ENCODE assay signal across 1 cellular context in the genomic region with DNA sequence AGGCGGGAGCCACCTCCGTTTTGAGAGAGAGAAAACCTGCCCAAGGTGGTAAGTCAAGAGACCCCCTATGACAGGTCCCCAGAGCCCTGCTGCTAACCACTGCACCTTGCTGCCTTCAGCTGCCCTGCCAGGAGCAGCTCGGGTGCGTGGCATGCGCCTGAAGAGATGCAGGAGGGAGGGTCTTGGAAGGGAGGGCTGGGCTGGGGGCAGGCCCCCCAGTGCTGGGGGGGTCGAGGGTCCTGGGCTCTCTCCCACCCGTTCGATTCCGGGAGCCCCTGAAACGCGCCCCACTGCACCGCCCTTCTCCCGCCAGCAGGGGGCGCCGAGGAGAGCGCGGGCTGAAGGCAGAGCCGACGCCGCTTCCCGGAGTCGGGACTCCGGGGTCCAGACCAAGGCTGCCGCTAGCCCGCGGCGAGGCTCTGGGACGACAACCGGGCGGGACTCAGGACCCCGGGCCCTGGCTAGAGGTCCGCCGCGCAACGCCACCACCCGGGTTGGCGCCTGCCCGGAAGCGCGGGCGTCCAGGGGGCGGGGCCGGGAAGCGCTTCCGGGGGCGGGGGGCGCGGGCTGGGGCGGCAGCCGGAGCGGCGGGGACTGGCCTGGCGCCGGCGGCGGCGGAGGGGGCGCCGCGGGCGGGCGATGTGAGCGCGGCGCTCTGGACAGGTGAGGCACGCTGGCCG.
A peak's percentile ranks its signal among the peaks of the same experiment; 100 is the strongest.
TF ChIP-seq lines count a peak whose summit lies in the region.

A gene with protein sequence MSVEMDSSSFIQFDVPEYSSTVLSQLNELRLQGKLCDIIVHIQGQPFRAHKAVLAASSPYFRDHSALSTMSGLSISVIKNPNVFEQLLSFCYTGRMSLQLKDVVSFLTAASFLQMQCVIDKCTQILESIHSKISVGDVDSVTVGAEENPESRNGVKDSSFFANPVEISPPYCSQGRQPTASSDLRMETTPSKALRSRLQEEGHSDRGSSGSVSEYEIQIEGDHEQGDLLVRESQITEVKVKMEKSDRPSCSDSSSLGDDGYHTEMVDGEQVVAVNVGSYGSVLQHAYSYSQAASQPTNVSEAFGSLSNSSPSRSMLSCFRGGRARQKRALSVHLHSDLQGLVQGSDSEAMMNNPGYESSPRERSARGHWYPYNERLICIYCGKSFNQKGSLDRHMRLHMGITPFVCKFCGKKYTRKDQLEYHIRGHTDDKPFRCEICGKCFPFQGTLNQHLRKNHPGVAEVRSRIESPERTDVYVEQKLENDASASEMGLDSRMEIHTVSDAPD (plus strand): TSS at position 563 of the 680 bp plus-strand sequence. CDS start 18,761 bp downstream, outside the sequence.

TF ChIP-seq in GM12878, 131 proteins besides CTCF, POLR2A, EP300 and RAD21 (continued from another document):
- TF ChIP-seq, protein P1, sequence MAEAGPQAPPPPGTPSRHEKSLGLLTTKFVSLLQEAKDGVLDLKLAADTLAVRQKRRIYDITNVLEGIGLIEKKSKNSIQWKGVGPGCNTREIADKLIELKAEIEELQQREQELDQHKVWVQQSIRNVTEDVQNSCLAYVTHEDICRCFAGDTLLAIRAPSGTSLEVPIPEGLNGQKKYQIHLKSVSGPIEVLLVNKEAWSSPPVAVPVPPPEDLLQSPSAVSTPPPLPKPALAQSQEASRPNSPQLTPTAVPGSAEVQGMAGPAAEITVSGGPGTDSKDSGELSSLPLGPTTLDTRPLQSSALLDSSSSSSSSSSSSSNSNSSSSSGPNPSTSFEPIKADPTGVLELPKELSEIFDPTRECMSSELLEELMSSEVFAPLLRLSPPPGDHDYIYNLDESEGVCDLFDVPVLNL (IDR thresholded peaks at IDR 0.05; ENCODE audit: low read depth, low read length): no peak
- TF ChIP-seq RAD51 (IDR thresholded peaks at IDR 0.05) (no peak), RB1 (IDR thresholded peaks at IDR 0.05; ENCODE audit: borderline replicate concordance) (peak; percentile 96; the same call in 1 of the 2 replicates), NFXL1 (IDR thresholded peaks at IDR 0.05; ENCODE audit: borderline replicate concordance) (no peak), TCF3 (IDR thresholded peaks at IDR 0.05; ENCODE audit: borderline replicate concordance, insufficient read depth, low read depth, low read length) (no peak; the same call in 1 of the 2 replicates), ZZZ3 (IDR thresholded peaks at IDR 0.05; ENCODE audit: control insufficient read depth, insufficient read length, low read depth) (no peak), MEF2B (IDR thresholded peaks at IDR 0.05; ENCODE audit: partially characterized antibody, poor library complexity, severe bottlenecking) (peak; percentile 73), EGR1 (IDR thresholded peaks at IDR 0.05; ENCODE audit: borderline replicate concordance in 1 of 2, low read depth in 2 of 2, low read length in 2 of 2) (peak in 1 of 2 experiments; percentile 90; a peak in 2 of 3 replicates), CREB1 (IDR thresholded peaks at IDR 0.05; ENCODE audit: low read depth) (peak; percentile 55), SREBF1 (IDR thresholded peaks at IDR 0.05; ENCODE audit: low read length) (no peak), ASH2L (IDR thresholded peaks at IDR 0.05; ENCODE audit: borderline replicate concordance, low read depth) (no peak), ZSCAN29 (IDR thresholded peaks at IDR 0.05) (0 out of 2 replicates have a peak, but pooled peaks have one; percentile 59), NR2C2 (IDR thresholded peaks at IDR 0.05; ENCODE audit: borderline replicate concordance, control insufficient read depth, insufficient read length, low read depth) (no peak)
- TF ChIP-seq, protein P2, sequence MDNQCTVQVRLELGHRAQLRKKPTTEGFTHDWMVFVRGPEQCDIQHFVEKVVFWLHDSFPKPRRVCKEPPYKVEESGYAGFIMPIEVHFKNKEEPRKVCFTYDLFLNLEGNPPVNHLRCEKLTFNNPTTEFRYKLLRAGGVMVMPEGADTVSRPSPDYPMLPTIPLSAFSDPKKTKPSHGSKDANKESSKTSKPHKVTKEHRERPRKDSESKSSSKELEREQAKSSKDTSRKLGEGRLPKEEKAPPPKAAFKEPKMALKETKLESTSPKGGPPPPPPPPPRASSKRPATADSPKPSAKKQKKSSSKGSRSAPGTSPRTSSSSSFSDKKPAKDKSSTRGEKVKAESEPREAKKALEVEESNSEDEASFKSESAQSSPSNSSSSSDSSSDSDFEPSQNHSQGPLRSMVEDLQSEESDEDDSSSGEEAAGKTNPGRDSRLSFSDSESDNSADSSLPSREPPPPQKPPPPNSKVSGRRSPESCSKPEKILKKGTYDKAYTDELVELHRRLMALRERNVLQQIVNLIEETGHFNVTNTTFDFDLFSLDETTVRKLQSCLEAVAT (IDR thresholded peaks at IDR 0.05): no peak
- TF ChIP-seq, protein P3, sequence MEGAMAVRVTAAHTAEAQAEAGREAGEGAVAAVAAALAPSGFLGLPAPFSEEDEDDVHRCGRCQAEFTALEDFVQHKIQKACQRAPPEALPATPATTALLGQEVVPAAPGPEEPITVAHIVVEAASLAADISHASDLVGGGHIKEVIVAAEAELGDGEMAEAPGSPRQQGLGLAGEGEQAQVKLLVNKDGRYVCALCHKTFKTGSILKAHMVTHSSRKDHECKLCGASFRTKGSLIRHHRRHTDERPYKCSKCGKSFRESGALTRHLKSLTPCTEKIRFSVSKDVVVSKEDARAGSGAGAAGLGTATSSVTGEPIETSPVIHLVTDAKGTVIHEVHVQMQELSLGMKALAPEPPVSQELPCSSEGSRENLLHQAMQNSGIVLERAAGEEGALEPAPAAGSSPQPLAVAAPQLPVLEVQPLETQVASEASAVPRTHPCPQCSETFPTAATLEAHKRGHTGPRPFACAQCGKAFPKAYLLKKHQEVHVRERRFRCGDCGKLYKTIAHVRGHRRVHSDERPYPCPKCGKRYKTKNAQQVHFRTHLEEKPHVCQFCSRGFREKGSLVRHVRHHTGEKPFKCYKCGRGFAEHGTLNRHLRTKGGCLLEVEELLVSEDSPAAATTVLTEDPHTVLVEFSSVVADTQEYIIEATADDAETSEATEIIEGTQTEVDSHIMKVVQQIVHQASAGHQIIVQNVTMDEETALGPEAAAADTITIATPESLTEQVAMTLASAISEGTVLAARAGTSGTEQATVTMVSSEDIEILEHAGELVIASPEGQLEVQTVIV (IDR thresholded peaks at IDR 0.05; ENCODE audit: borderline replicate concordance, partially characterized antibody): no peak
- TF ChIP-seq, protein P4, sequence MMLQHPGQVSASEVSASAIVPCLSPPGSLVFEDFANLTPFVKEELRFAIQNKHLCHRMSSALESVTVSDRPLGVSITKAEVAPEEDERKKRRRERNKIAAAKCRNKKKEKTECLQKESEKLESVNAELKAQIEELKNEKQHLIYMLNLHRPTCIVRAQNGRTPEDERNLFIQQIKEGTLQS (IDR thresholded peaks at IDR 0.05; ENCODE audit: borderline replicate concordance, extremely low read depth, low read depth, low read length): peak; percentile 34; the same call in 1 of the 2 replicates
- TF ChIP-seq, protein P5, sequence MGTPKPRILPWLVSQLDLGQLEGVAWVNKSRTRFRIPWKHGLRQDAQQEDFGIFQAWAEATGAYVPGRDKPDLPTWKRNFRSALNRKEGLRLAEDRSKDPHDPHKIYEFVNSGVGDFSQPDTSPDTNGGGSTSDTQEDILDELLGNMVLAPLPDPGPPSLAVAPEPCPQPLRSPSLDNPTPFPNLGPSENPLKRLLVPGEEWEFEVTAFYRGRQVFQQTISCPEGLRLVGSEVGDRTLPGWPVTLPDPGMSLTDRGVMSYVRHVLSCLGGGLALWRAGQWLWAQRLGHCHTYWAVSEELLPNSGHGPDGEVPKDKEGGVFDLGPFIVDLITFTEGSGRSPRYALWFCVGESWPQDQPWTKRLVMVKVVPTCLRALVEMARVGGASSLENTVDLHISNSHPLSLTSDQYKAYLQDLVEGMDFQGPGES (IDR thresholded peaks at IDR 0.05): no peak
- TF ChIP-seq, protein P6, sequence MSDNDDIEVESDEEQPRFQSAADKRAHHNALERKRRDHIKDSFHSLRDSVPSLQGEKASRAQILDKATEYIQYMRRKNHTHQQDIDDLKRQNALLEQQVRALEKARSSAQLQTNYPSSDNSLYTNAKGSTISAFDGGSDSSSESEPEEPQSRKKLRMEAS (IDR thresholded peaks at IDR 0.05; ENCODE audit: low read depth, low read length): no peak
- TF ChIP-seq, protein P7, sequence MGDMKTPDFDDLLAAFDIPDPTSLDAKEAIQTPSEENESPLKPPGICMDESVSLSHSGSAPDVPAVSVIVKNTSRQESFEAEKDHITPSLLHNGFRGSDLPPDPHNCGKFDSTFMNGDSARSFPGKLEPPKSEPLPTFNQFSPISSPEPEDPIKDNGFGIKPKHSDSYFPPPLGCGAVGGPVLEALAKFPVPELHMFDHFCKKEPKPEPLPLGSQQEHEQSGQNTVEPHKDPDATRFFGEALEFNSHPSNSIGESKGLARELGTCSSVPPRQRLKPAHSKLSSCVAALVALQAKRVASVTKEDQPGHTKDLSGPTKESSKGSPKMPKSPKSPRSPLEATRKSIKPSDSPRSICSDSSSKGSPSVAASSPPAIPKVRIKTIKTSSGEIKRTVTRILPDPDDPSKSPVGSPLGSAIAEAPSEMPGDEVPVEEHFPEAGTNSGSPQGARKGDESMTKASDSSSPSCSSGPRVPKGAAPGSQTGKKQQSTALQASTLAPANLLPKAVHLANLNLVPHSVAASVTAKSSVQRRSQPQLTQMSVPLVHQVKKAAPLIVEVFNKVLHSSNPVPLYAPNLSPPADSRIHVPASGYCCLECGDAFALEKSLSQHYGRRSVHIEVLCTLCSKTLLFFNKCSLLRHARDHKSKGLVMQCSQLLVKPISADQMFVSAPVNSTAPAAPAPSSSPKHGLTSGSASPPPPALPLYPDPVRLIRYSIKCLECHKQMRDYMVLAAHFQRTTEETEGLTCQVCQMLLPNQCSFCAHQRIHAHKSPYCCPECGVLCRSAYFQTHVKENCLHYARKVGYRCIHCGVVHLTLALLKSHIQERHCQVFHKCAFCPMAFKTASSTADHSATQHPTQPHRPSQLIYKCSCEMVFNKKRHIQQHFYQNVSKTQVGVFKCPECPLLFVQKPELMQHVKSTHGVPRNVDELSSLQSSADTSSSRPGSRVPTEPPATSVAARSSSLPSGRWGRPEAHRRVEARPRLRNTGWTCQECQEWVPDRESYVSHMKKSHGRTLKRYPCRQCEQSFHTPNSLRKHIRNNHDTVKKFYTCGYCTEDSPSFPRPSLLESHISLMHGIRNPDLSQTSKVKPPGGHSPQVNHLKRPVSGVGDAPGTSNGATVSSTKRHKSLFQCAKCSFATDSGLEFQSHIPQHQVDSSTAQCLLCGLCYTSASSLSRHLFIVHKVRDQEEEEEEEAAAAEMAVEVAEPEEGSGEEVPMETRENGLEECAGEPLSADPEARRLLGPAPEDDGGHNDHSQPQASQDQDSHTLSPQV (IDR thresholded peaks at IDR 0.05): peak; percentile 83
- TF ChIP-seq, protein P8, sequence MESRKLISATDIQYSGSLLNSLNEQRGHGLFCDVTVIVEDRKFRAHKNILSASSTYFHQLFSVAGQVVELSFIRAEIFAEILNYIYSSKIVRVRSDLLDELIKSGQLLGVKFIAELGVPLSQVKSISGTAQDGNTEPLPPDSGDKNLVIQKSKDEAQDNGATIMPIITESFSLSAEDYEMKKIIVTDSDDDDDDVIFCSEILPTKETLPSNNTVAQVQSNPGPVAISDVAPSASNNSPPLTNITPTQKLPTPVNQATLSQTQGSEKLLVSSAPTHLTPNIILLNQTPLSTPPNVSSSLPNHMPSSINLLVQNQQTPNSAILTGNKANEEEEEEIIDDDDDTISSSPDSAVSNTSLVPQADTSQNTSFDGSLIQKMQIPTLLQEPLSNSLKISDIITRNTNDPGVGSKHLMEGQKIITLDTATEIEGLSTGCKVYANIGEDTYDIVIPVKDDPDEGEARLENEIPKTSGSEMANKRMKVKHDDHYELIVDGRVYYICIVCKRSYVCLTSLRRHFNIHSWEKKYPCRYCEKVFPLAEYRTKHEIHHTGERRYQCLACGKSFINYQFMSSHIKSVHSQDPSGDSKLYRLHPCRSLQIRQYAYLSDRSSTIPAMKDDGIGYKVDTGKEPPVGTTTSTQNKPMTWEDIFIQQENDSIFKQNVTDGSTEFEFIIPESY (IDR thresholded peaks at IDR 0.05): no peak
